10 cellular contexts compared by ENCODE assay signal in the genomic region with DNA sequence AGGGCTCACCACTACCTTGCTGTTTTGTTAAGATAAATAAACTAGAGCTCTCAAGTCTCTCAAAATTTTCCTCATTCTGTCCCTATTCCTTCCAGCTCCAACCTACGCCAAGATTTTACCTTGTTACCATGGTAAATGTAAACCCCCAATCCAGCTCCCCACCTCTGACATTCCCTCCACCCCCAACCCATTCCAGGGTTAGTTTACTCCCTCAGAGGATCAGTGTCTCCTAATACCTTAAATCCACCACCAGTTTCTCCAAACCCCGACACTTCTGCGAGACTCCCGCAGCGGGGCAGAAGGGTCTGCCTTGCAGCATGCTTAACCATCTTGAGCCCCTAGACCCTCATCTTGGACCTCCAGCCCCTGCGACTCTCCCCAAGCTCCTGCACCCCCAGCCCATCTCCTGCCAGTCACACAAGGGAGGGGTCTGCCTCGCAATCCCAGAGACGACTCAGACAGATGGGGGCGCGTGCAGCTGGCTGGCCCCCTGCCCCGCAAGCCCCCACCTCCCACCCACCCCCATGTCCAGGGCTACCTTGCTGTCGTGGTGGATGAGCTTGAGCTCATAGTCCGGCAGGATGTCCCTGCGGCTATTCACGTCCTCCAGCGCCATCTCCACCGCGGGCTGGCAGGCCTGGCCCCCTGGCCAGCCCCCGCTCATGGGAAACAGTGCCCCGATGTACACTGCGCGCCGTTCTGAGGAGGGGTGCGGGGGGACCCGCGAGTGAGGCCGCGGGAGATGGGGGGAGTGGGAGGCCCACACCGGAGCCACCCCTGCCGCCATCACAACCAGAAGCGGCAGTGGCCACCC. TPM values are rescaled to one million over a fixed set of nuclear protein-coding genes. Genes with fewer than 3 reads are reported as not detected.
A peak's percentile ranks its signal among the peaks of the same experiment; 100 is the strongest.
DNase-seq lines count a peak whose midpoint lies in the region; ATAC-seq and TF ChIP-seq lines count a peak whose summit lies in the region.
"Had no signal": no experiment of that assay in that cellular context is flagged by ENCODE, and none has a peak within 500 bp of the region (broad histone marks: within the 10 kb centered on the region; RNA-seq: fewer than 3 reads in every experiment).

No MANE protein-coding gene starts in this region.

- peaks cover 72% of the 10 kb centered on the region for H3K4me1 ChIP-seq in GM23338 (ENCODE audit: insufficient read depth)
- H3K4me1 ChIP-seq in right atrium auricular region: peaks cover 3 to 32% of the 10 kb centered on the region in 2 donors

- H3K4me2 ChIP-seq in GM23338: peak overlapping the region; percentile 98

- H3K36me3 ChIP-seq in GM23338 (ENCODE audit: insufficient read depth) (peaks cover 13% of the 10 kb centered on the region), right atrium auricular region (peaks cover 9% of the 10 kb centered on the region)

- H3K9me2 ChIP-seq in GM23338 (ENCODE audit: insufficient read depth): no peaks in the 10 kb centered on the region

- H3K9me3 ChIP-seq in right atrium auricular region: no peaks in the 10 kb centered on the region

- no peaks in the 10 kb centered on the region for H3K9me3 Mint-ChIP-seq in GM23338
- H3K9me3 Mint-ChIP-seq in activated T-helper 17 cell treated with anti-CD3 and anti-CD28 coated beads, Interleukin-2, amount 50 U/mL, for 72 hours: no peaks in the 10 kb centered on the region

- no peak for TF ChIP-seq CTCF in GM23338 (conservative IDR thresholded peaks at IDR 0.05; ENCODE audit: low read depth in 2 of 2)
- no peak for TF ChIP-seq CTCF in right atrium auricular region (IDR thresholded peaks at IDR 0.05)

- peaks cover 42% of the 10 kb centered on the region for H3K36me3 Mint-ChIP-seq in GM23338 (ENCODE audit: low read depth)
- peaks cover 22% of the 10 kb centered on the region for H3K36me3 Mint-ChIP-seq in activated T-helper 17 cell treated with anti-CD3 and anti-CD28 coated beads, Interleukin-2, amount 50 U/mL, for 72 hours (ENCODE audit: low read depth)

- no peaks in the 10 kb centered on the region for H3K27me3 ChIP-seq in GM23338 (ENCODE audit: insufficient read depth)
- no peaks in the 10 kb centered on the region for H3K27me3 ChIP-seq in right atrium auricular region

- H3K79me2 ChIP-seq in GM23338 (replicated peaks; ENCODE audit: insufficient read depth): peaks cover 83% of the 10 kb centered on the region

- H4K20me1 ChIP-seq in GM23338 (replicated peaks; ENCODE audit: insufficient read depth): peaks cover 24% of the 10 kb centered on the region

- H2AFZ ChIP-seq in GM23338: no peak overlapping the region

- peaks cover 35% of the 10 kb centered on the region for H3F3A ChIP-seq in GM23338 (replicated peaks; ENCODE audit: low read depth)

- H3K27me3 Mint-ChIP-seq in GM23338 (ENCODE audit: insufficient read depth, low read depth, poor library complexity): peaks cover 37% of the 10 kb centered on the region
- H3K27me3 Mint-ChIP-seq in activated T-helper 17 cell treated with anti-CD3 and anti-CD28 coated beads, Interleukin-2, amount 50 U/mL, for 72 hours: no peaks in the 10 kb centered on the region

- DNase-seq in GM23338 (ENCODE audit: low spot score) (no peak), right atrium auricular region (ENCODE audit: low spot score) (no peak), NCI-H2171 treated with DMSO at 0.1 percent for 48 hours (lab: John Stamatoyannopoulos, UW) (no peak), LoVo (ENCODE audit: low spot score) (no peak), amniotic stem cell (lab: John Stamatoyannopoulos, UW) (no peak)
- DNase-seq: NCI-H187 had no signal

- H3K4me1 Mint-ChIP-seq in GM23338: peaks cover 79% of the 10 kb centered on the region
- peaks cover 47% of the 10 kb centered on the region for H3K4me1 Mint-ChIP-seq in activated T-helper 17 cell treated with anti-CD3 and anti-CD28 coated beads, Interleukin-2, amount 50 U/mL, for 72 hours

- H3K27ac ChIP-seq in GM23338 (ENCODE audit: low read depth): peak overlapping the region; percentile 66
- peak overlapping the region; percentile 72 to 82 for H3K27ac ChIP-seq in right atrium auricular region
- H3K27ac ChIP-seq in skin epidermis: peak overlapping the region in 13 of 21 experiments; percentile 16 to 83 (median 62)

- no peak for ATAC-seq in GM23338
- no peak for ATAC-seq in activated T-helper 17 cell treated with anti-CD3 and anti-CD28 coated beads, Interleukin-2, amount 50 U/mL, for 72 hours (replicated peaks)
- no peak for ATAC-seq in GM21367 (IDR thresholded peaks at IDR 0.05; ENCODE audit: unreplicated experiment)

- peak overlapping the region; percentile 76 for H3K27ac Mint-ChIP-seq in GM23338
- no peak overlapping the region for H3K27ac Mint-ChIP-seq in activated T-helper 17 cell treated with anti-CD3 and anti-CD28 coated beads, Interleukin-2, amount 50 U/mL, for 72 hours

- peak overlapping the region; percentile 86 for H3K4me3 Mint-ChIP-seq in GM23338
- H3K4me3 Mint-ChIP-seq in activated T-helper 17 cell treated with anti-CD3 and anti-CD28 coated beads, Interleukin-2, amount 50 U/mL, for 72 hours: peak overlapping the region; percentile 41

- H3K4me3 ChIP-seq in GM23338 (peak overlapping the region; percentile 96), right atrium auricular region (peak overlapping the region; percentile 58 to 66), skin epidermis (peak overlapping the region; percentile 37 to 56 (median 45))

TF ChIP-seq in GM23338, 12 proteins besides CTCF, POLR2A, EP300 and RAD21 (continues in another document):
- TF ChIP-seq ZNF331 (CRISPR knock-in tag; IDR thresholded peaks at IDR 0.05; ENCODE audit: low read depth) (no peak), POLR2AphosphoS5 (IDR thresholded peaks at IDR 0.05; ENCODE audit: low read depth) (no peak)
- TF ChIP-seq, protein P1, sequence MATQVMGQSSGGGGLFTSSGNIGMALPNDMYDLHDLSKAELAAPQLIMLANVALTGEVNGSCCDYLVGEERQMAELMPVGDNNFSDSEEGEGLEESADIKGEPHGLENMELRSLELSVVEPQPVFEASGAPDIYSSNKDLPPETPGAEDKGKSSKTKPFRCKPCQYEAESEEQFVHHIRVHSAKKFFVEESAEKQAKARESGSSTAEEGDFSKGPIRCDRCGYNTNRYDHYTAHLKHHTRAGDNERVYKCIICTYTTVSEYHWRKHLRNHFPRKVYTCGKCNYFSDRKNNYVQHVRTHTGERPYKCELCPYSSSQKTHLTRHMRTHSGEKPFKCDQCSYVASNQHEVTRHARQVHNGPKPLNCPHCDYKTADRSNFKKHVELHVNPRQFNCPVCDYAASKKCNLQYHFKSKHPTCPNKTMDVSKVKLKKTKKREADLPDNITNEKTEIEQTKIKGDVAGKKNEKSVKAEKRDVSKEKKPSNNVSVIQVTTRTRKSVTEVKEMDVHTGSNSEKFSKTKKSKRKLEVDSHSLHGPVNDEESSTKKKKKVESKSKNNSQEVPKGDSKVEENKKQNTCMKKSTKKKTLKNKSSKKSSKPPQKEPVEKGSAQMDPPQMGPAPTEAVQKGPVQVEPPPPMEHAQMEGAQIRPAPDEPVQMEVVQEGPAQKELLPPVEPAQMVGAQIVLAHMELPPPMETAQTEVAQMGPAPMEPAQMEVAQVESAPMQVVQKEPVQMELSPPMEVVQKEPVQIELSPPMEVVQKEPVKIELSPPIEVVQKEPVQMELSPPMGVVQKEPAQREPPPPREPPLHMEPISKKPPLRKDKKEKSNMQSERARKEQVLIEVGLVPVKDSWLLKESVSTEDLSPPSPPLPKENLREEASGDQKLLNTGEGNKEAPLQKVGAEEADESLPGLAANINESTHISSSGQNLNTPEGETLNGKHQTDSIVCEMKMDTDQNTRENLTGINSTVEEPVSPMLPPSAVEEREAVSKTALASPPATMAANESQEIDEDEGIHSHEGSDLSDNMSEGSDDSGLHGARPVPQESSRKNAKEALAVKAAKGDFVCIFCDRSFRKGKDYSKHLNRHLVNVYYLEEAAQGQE (IDR thresholded peaks at IDR 0.05; ENCODE audit: unreplicated experiment): no peak

RNA-seq across cellular contexts. Expression of gene GABBR1, which starts 5.8 kb away (rescaled TPM):
- total RNA-seq in GM23338 (2014; rRNA removed; shearing (Covaris generic)): 50.2 and 78.9 TPM in 2 replicates
- 36.6 and 42.8 TPM in 2 replicates for polyA plus RNA-seq in GM23338 (2016; fragmentation: Nextera tagmentation; extraction: Ambion mirVana)
- total RNA-seq in activated T-helper 17 cell treated with anti-CD3 and anti-CD28 coated beads, Interleukin-2, amount 50 U/mL, for 72 hours: 10 to 100 TPM; 19.3 to 46.1 TPM
- total RNA-seq in right atrium auricular region: 10 to 100 TPM; 16.4 to 32.0 TPM

RNA-seq across cellular contexts. Expression of gene MOG, which starts 29.7 kb away (rescaled TPM):
- total RNA-seq in GM23338 (2014; rRNA removed; shearing (Covaris generic)): 0.74 and 2.5 TPM in 2 replicates
- polyA plus RNA-seq in GM23338 (2016; fragmentation: Nextera tagmentation; extraction: Ambion mirVana): 0.49 and 0.55 TPM in 2 replicates
- total RNA-seq in activated T-helper 17 cell treated with anti-CD3 and anti-CD28 coated beads, Interleukin-2, amount 50 U/mL, for 72 hours: not detected
- 1 to 10 TPM in 1 of 2 donors, under 1 TPM in 1; 0.16 to 2.4 TPM for total RNA-seq in right atrium auricular region
- total RNA-seq: dermis microvascular lymphatic vessel endothelial cell had no signal

RNA-seq across cellular contexts. Expression of gene OR2H2, which starts 42.2 kb away (rescaled TPM):
- not detected in 2 replicates for total RNA-seq in GM23338 (2014; rRNA removed; shearing (Covaris generic))
- 0.83 and 0.86 TPM in 2 replicates for polyA plus RNA-seq in GM23338 (2016; fragmentation: Nextera tagmentation; extraction: Ambion mirVana)
- not detected for total RNA-seq in activated T-helper 17 cell treated with anti-CD3 and anti-CD28 coated beads, Interleukin-2, amount 50 U/mL, for 72 hours
- not detected for total RNA-seq in right atrium auricular region
- total RNA-seq: dermis microvascular lymphatic vessel endothelial cell had no signal

RNA-seq across cellular contexts. Expression of gene ZFP57, which starts 53.8 kb away (rescaled TPM):
- 0.59 and 2.8 TPM in 2 replicates for total RNA-seq in GM23338 (2014; rRNA removed; shearing (Covaris generic))
- 0.84 and 1.3 TPM in 2 replicates for polyA plus RNA-seq in GM23338 (2016; fragmentation: Nextera tagmentation; extraction: Ambion mirVana)
- total RNA-seq in activated T-helper 17 cell treated with anti-CD3 and anti-CD28 coated beads, Interleukin-2, amount 50 U/mL, for 72 hours: 1 to 10 TPM in 1 of 2 donors, not detected in 1; 2.6 TPM
- 10 to 100 TPM in 1 of 2 donors, under 1 TPM in 1; 0.30 to 12.6 TPM for total RNA-seq in right atrium auricular region

Comparison
In these comparisons a context has a peak if more than half of its experiments do, and no peak if none do; other contexts are left out.
1. H3K4me3 ChIP-seq: peak in every context shown above with its lines; median percentile 96 in GM23338; 62 in right atrium auricular region; 45 in skin epidermis.